27 cellular contexts compared by ENCODE assay signal in the genomic region with DNA sequence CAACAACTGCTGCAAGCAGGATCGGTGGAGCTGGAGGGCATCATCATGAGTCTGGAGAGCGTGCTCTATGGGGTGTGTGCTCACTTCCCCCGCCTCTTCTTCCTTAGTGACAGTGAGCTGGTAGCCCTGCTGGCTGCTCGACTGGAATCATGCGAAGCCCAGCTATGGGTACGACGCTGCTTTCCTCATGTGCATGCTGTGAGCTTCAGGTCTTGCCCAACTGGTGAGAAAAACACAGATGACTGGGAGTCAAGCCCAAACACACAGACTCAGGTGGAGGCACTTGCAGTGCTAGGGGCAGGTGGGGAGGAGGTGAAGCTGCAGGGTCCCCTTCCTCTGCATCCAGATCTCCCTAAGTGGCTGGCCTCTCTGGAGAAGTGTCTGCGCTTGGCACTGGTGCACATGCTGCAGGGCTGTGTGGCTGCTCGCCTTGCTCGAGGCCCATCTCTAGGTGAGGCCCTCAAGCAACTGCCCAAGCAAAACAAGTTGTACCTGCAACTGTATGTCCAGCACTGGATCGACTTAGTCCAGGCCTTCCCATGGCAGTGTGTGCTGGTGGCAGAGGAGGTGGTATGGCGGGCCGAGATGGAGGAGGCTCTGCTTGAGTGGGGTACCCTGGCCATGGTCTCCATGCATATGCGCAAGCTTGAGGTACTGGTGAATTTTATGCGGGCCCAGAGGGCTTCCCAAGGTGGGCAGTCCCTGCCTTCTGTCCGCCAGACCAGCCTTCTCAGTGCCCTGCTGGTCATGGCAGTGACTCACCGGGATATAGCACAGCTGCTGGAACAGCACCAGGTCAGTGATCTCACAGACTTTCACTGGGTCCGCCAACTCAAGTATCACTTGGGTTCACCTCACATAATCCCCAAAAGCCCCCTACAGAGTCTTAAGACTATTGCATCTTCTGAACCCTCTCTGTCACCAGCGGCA. TPM values are rescaled to one million over a fixed set of nuclear protein-coding genes. Genes with fewer than 3 reads are reported as not detected.
DNase-seq lines count a peak whose midpoint lies in the region; ATAC-seq, FAIRE-seq and TF ChIP-seq lines count a peak whose summit lies in the region.
"Had no signal": no experiment of that assay in that cellular context is flagged by ENCODE, and none has a peak within 500 bp of the region (broad histone marks: within the 10 kb centered on the region; RNA-seq: fewer than 3 reads in every experiment).

No MANE protein-coding gene starts in this region.

- intact Hi-C loops in dorsolateral prefrontal cortex (cut with DNase I): loop anchor here in 1 of 2 donors (5.0 kb wide), 1 partner anchor 32 kb away; no protein-coding TSS in a partner anchor
- intact Hi-C loops in naive thymus-derived CD4-positive, alpha-beta T cell (cut with micrococcal nuclease): no loop called here

- POLR2A ChIA-PET in activated CD4-positive, alpha-beta memory T cell treated with anti-CD3 and anti-CD28 coated beads, Interleukin-2, amount 10 ng/mL, durations not matched to agents 7 days and 5 days (lab: Charles Lee): no interaction called here
- POLR2A ChIA-PET in naive thymus-derived CD4-positive, alpha-beta T cell (lab: Charles Lee): no interaction called here

- no peak overlapping the region for H3K27ac Mint-ChIP-seq in activated CD4-positive, alpha-beta memory T cell treated with anti-CD3 and anti-CD28 coated beads, Interleukin-2, amount 10 ng/mL, durations not matched to agents 7 days and 5 days
- no peak overlapping the region for H3K27ac Mint-ChIP-seq in naive thymus-derived CD4-positive, alpha-beta T cell
- H3K27ac Mint-ChIP-seq: activated B cell treated with CpG ODN at 0.5 μM for 24 hours, GM23338 had no signal

- FAIRE-seq in RCC 7860 (lab: Jason Lieb, UNC): no peak

- H3K36me3 ChIP-seq in naive thymus-derived CD4-positive, alpha-beta T cell (ENCODE audit: control insufficient read depth in 2 of 3, insufficient read depth in 3 of 3, low read length in 3 of 3): peaks cover 0 to 30% (median 4%) of the 10 kb centered on the region in 3 experiments

- H3K4me1 Mint-ChIP-seq in activated CD4-positive, alpha-beta memory T cell treated with anti-CD3 and anti-CD28 coated beads, Interleukin-2, amount 10 ng/mL, durations not matched to agents 7 days and 5 days: peaks cover 9% of the 10 kb centered on the region
- peaks cover 0 to 19% (median 5%) of the 10 kb centered on the region in 7 donors for H3K4me1 Mint-ChIP-seq in naive thymus-derived CD4-positive, alpha-beta T cell
- H3K4me1 Mint-ChIP-seq: activated B cell treated with CpG ODN at 0.5 μM for 24 hours had no signal

- TF ChIP-seq CTCF in AG10803 (conservative IDR thresholded peaks at IDR 0.05; ENCODE audit: low read length) (no peak), dorsolateral prefrontal cortex (IDR thresholded peaks at IDR 0.05 in 54 of 56, conservative IDR thresholded peaks at IDR 0.05 in 2 of 56; ENCODE audit: low read depth in 1 of 56, partially characterized antibody in 56 of 56) (no peak), omental fat pad (IDR thresholded peaks at IDR 0.05) (no peak)

- no peaks in the 10 kb centered on the region for H3K9me3 ChIP-seq in naive thymus-derived CD4-positive, alpha-beta T cell (ENCODE audit: control insufficient read depth in 2 of 3, low read length in 3 of 3)
- H3K9me3 ChIP-seq: BLaER1, right atrium auricular region had no signal

- CTCF ChIA-PET in activated CD4-positive, alpha-beta memory T cell treated with anti-CD3 and anti-CD28 coated beads, Interleukin-2, amount 10 ng/mL, durations not matched to agents 7 days and 5 days (lab: Charles Lee): no interaction called here
- CTCF ChIA-PET in naive thymus-derived CD4-positive, alpha-beta T cell (lab: Charles Lee): interaction anchor here (1.2 kb wide), 1 partner anchor 40 kb away, joined by 3 read pairs; no protein-coding TSS in a partner anchor

- DNase-seq in AG10803 (ENCODE audit: low read depth): peak; percentile 6
- peak; percentile 49 for DNase-seq in LHCN-M2 (ENCODE audit: low read depth)
- DNase-seq in dorsolateral prefrontal cortex: peak in 1 of 10 donors; percentile 38
- no peak for DNase-seq in omental fat pad (ENCODE audit: low spot score)
- DNase-seq in RCC 7860 (ENCODE audit: low spot score): no peak
- no peak for DNase-seq in cortex of kidney (lab: John Stamatoyannopoulos, UW)
- DNase-seq in activated CD4-positive, alpha-beta memory T cell treated with anti-CD3 and anti-CD28 coated beads, Interleukin-2, amount 10 ng/mL, durations not matched to agents 7 days and 5 days: no peak
- no peak for DNase-seq in naive thymus-derived CD4-positive, alpha-beta T cell
- DNase-seq: activated B cell treated with CpG ODN at 0.5 μM for 24 hours; activated CD4-positive, alpha-beta T cell treated with anti-CD3 and anti-CD28 coated beads, Interleukin-2, amount 50 U/mL, for 4 hours; activated naive CD4-positive, alpha-beta T cell; activated T-cell treated with anti-CD3 and anti-CD28 coated beads for 4 hours; amniotic stem cell; central memory CD4-positive, alpha-beta T cell; COR-L47; DMS79; kidney glomerular epithelial cell; NCI-H146; NCI-H510A treated with DMSO at 0.1 percent for 48 hours; stimulated activated CD4-positive, alpha-beta T cell treated with anti-CD3 and anti-CD28 coated beads, Interleukin-15, amount 100 ng/mL, for 24 hours; stimulated activated CD8-positive, alpha-beta memory T cell treated with anti-CD3 and anti-CD28 coated beads, Interleukin-4, amount 100 ng/mL, for 48 hours; T-helper 9 cell had no signal

- H3K4me3 ChIP-seq in AG10803 (ENCODE audit: low read length) (no peak overlapping the region), dorsolateral prefrontal cortex (no peak overlapping the region)
- no peak overlapping the region for H3K4me3 ChIP-seq in naive thymus-derived CD4-positive, alpha-beta T cell (ENCODE audit: low read length)
- H3K4me3 ChIP-seq: BLaER1, GM23338, right atrium auricular region had no signal

- H3K4me3 Mint-ChIP-seq in activated CD4-positive, alpha-beta memory T cell treated with anti-CD3 and anti-CD28 coated beads, Interleukin-2, amount 10 ng/mL, durations not matched to agents 7 days and 5 days: no peak overlapping the region
- H3K4me3 Mint-ChIP-seq in naive thymus-derived CD4-positive, alpha-beta T cell: no peak overlapping the region
- H3K4me3 Mint-ChIP-seq: activated B cell treated with CpG ODN at 0.5 μM for 24 hours, GM23338 had no signal

- H3K36me3 Mint-ChIP-seq in activated CD4-positive, alpha-beta memory T cell treated with anti-CD3 and anti-CD28 coated beads, Interleukin-2, amount 10 ng/mL, durations not matched to agents 7 days and 5 days (ENCODE audit: low read depth): peaks cover 3% of the 10 kb centered on the region
- peaks cover 0 to 33% (median 4%) of the 10 kb centered on the region in 5 donors for H3K36me3 Mint-ChIP-seq in naive thymus-derived CD4-positive, alpha-beta T cell

- ATAC-seq in omental fat pad (ENCODE audit: low FRiP score): peak; percentile 26
- no peak for ATAC-seq in naive thymus-derived CD4-positive, alpha-beta T cell
- ATAC-seq: GM23338 had no signal

- peak overlapping the region in 40 of 59 donors; percentile 6 to 85 (median 65) for H3K27ac ChIP-seq in dorsolateral prefrontal cortex
- H3K27ac ChIP-seq in naive thymus-derived CD4-positive, alpha-beta T cell (ENCODE audit: low read depth, low read length): no peak overlapping the region
- H3K27ac ChIP-seq: BLaER1, epithelial cell of prostate, right atrium auricular region, RWPE1 had no signal

- H3K4me1 ChIP-seq in naive thymus-derived CD4-positive, alpha-beta T cell (ENCODE audit: control insufficient read depth in 2 of 2, insufficient read depth in 2 of 2, low read length in 2 of 2): no peaks in the 10 kb centered on the region
- H3K4me1 ChIP-seq: BLaER1, right atrium auricular region had no signal

- no peaks in the 10 kb centered on the region for H3K9me3 Mint-ChIP-seq in activated CD4-positive, alpha-beta memory T cell treated with anti-CD3 and anti-CD28 coated beads, Interleukin-2, amount 10 ng/mL, durations not matched to agents 7 days and 5 days
- H3K9me3 Mint-ChIP-seq in naive thymus-derived CD4-positive, alpha-beta T cell: no peaks in the 10 kb centered on the region
- H3K9me3 Mint-ChIP-seq: activated B cell treated with CpG ODN at 0.5 μM for 24 hours, GM23338 had no signal

- no peaks in the 10 kb centered on the region for H3K27me3 ChIP-seq in dorsolateral prefrontal cortex
- no peaks in the 10 kb centered on the region for H3K27me3 ChIP-seq in naive thymus-derived CD4-positive, alpha-beta T cell (ENCODE audit: control insufficient read depth in 2 of 2, insufficient read depth in 2 of 2, low read length in 2 of 2)
- H3K27me3 ChIP-seq: BLaER1, right atrium auricular region had no signal

- H3K27me3 Mint-ChIP-seq in activated CD4-positive, alpha-beta memory T cell treated with anti-CD3 and anti-CD28 coated beads, Interleukin-2, amount 10 ng/mL, durations not matched to agents 7 days and 5 days: no peaks in the 10 kb centered on the region
- H3K27me3 Mint-ChIP-seq in naive thymus-derived CD4-positive, alpha-beta T cell: no peaks in the 10 kb centered on the region
- H3K27me3 Mint-ChIP-seq: activated B cell treated with CpG ODN at 0.5 μM for 24 hours had no signal

RNA-seq across cellular contexts. Expression of a gene that starts 48.1 kb away (rescaled TPM):
- total RNA-seq in LHCN-M2 (2014; rRNA removed) (1.7 and 2.2 TPM in 2 replicates), dorsolateral prefrontal cortex (10 to 100 TPM; 18.4 to 68.1 (median 34.5) TPM), omental fat pad (10 to 100 TPM; 11.7 to 20.5 (median 16.6) TPM)
- 1.2 TPM for polyA plus RNA-seq in LHCN-M2 (2012)
- 10 to 100 TPM; 18.5 to 19.6 TPM for total RNA-seq in activated CD4-positive, alpha-beta memory T cell treated with anti-CD3 and anti-CD28 coated beads, Interleukin-2, amount 10 ng/mL, durations not matched to agents 7 days and 5 days
- 10 to 100 TPM; 24.0 to 65.8 (median 62.2) TPM for total RNA-seq in naive thymus-derived CD4-positive, alpha-beta T cell
- polyA plus RNA-seq in naive thymus-derived CD4-positive, alpha-beta T cell: 1 to 10 TPM in 1 of 2 donors, under 1 TPM in 1; 0.90 to 2.8 TPM

RNA-seq across cellular contexts. Expression of a gene that starts 58.2 kb away (rescaled TPM):
- 16.5 and 19.5 TPM in 2 replicates for total RNA-seq in LHCN-M2 (2014; rRNA removed)
- polyA plus RNA-seq in LHCN-M2 (2012): 13.1 TPM
- total RNA-seq in dorsolateral prefrontal cortex: 10 to 100 TPM; 17.7 to 34.3 (median 24.3) TPM
- 10 to 100 TPM; 16.9 to 30.4 (median 19.3) TPM for total RNA-seq in omental fat pad
- 10 to 100 TPM; 21.8 to 24.4 TPM for total RNA-seq in activated CD4-positive, alpha-beta memory T cell treated with anti-CD3 and anti-CD28 coated beads, Interleukin-2, amount 10 ng/mL, durations not matched to agents 7 days and 5 days
- total RNA-seq in naive thymus-derived CD4-positive, alpha-beta T cell: 10 to 100 TPM; 21.4 to 37.9 (median 27.9) TPM
- 10 to 100 TPM; 17.2 to 29.1 TPM for polyA plus RNA-seq in naive thymus-derived CD4-positive, alpha-beta T cell

RNA-seq across cellular contexts. Expression of a gene that starts 58.4 kb away (rescaled TPM):
- total RNA-seq in LHCN-M2 (2014; rRNA removed) (210 and 214 TPM in 2 replicates), dorsolateral prefrontal cortex (100 to 1,000 TPM in 20 of 120 experiments, 10 to 100 TPM in 100; 60.0 to 125 (median 89.3) TPM), omental fat pad (100 to 1,000 TPM in 3 of 4 donors, 10 to 100 TPM in 1; 92.1 to 189 (median 118) TPM)
- 328 TPM for polyA plus RNA-seq in LHCN-M2 (2012)
- 100 to 1,000 TPM; 135 to 138 TPM for total RNA-seq in activated CD4-positive, alpha-beta memory T cell treated with anti-CD3 and anti-CD28 coated beads, Interleukin-2, amount 10 ng/mL, durations not matched to agents 7 days and 5 days
- 100 to 1,000 TPM in 1 of 5 experiments, 10 to 100 TPM in 4; 34.4 to 165 (median 89.6) TPM for total RNA-seq in naive thymus-derived CD4-positive, alpha-beta T cell
- polyA plus RNA-seq in naive thymus-derived CD4-positive, alpha-beta T cell: 10 to 100 TPM; 67.8 to 79.7 TPM

Comparison
In these comparisons a context has a peak if more than half of its experiments do, and no peak if none do; other contexts are left out.
1. DNase-seq: peak in AG10803 (single experiment) and LHCN-M2 (single experiment); none in omental fat pad (single experiment), RCC 7860 (single experiment), cortex of kidney (single experiment), activated CD4-positive, alpha-beta memory T cell treated with anti-CD3 and anti-CD28 coated beads, Interleukin-2, amount 10 ng/mL, durations not matched to agents 7 days and 5 days (single experiment) and naive thymus-derived CD4-positive, alpha-beta T cell (0 of 9).